8 cellular contexts compared by ENCODE assay signal in the genomic region with DNA sequence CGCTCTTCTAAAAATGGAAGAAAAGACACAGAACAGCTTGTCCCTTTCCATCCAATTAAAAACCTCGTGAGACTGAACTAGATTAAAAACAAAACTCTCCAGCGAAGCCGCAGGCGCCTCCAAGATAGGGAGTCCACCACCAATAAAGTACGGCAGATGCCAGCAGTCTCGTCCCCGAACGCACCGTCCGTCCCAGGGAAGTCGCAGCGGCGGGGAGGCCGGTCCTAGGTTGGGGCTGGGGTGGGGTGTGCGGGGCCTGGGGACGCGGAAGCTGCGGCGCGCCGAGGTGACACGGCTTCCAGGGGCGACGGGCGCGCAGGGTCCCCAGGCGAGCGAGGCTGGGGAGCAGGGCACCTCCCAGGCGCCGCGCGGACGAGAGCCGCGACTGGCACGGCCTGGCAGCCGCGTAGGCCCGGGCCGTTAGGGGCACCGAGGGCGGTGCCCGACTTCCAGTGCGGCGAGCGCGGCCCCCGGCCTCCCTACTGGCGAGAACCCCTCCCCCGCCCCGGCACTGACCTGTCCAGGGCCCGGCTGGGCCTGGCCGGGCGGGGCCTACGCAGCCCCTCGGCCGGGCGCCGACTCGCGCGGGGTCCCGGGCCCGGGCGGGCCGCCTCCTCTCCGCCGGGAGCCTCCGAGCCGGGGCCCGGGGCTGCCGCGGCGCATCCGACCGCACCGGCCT. TPM values are rescaled to one million over a fixed set of nuclear protein-coding genes. Genes with fewer than 3 reads are reported as not detected.
DNase-seq lines count a peak whose midpoint lies in the region; ATAC-seq, FAIRE-seq and TF ChIP-seq lines count a peak whose summit lies in the region.

No MANE protein-coding gene starts in this region.

- H3K27ac ChIP-seq in AG04450 (ENCODE audit: low read depth, low read length): peak overlapping the region; percentile 86
- peak overlapping the region; percentile 97 for H3K27ac ChIP-seq in smooth muscle cell (ENCODE audit: low read depth)

- no peak for TF ChIP-seq CTCF in AG04450 (IDR thresholded peaks at IDR 0.05; ENCODE audit: low read depth, low read length)
- no peak for TF ChIP-seq CTCF in smooth muscle cell (IDR thresholded peaks at IDR 0.05; ENCODE audit: borderline replicate concordance, insufficient read depth, poor library complexity, severe bottlenecking)

- H3K27me3 ChIP-seq in AG04450 (ENCODE audit: control insufficient read depth, insufficient read depth, low read length): no peaks in the 10 kb centered on the region
- no peaks in the 10 kb centered on the region for H3K27me3 ChIP-seq in smooth muscle cell (ENCODE audit: low read depth)

- H3K9me3 ChIP-seq in AG04450 (ENCODE audit: control insufficient read depth, insufficient read depth, low read length) (no peaks in the 10 kb centered on the region), smooth muscle cell (replicated peaks; ENCODE audit: low read depth) (no peaks in the 10 kb centered on the region)

- DNase-seq in AG04450 (ENCODE audit: low read depth, low spot score) (no peak), amniotic epithelial cell (ENCODE audit: low read depth) (peak; percentile 58), smooth muscle cell (lab: John Stamatoyannopoulos, UW; ENCODE audit: unreplicated experiment) (no peak), RCC 7860 (ENCODE audit: low spot score) (no peak)

- CTCF ChIA-PET in AG04450 (lab: Charles Lee): interaction anchor here (0.6 to 2.6 kb wide), 2 partner anchors 53 to 209 kb away, joined by 3 to 10 read pairs; no protein-coding TSS in a partner anchor

- no peak for FAIRE-seq in RCC 7860 (lab: Jason Lieb, UNC)

- H3K4me2 ChIP-seq in smooth muscle cell: peak overlapping the region; percentile 91

- peaks cover 53% of the 10 kb centered on the region for H3K79me2 ChIP-seq in smooth muscle cell (ENCODE audit: low read depth)

- peaks cover 22% of the 10 kb centered on the region for H3F3A ChIP-seq in smooth muscle cell (ENCODE audit: low read depth)

- POLR2A ChIA-PET in AG04450 (lab: Yijun Ruan, JAX): interaction anchor here (0.6 to 2.2 kb wide), 15 partner anchors 11 to 1964 kb away, joined by 3 to 11 read pairs (median 5); a partner anchor contains a TSS

- H3K9ac ChIP-seq in smooth muscle cell (ENCODE audit: low read depth): peak overlapping the region; percentile 92

- peaks cover 60% of the 10 kb centered on the region for H3K4me1 ChIP-seq in smooth muscle cell (ENCODE audit: low read depth)

- ATAC-seq in GM18873 (IDR thresholded peaks at IDR 0.05; ENCODE audit: low FRiP score, unreplicated experiment): peak; percentile 27
- ATAC-seq in HG03108 (IDR thresholded peaks at IDR 0.05; ENCODE audit: unreplicated experiment): peak; percentile 33
- peak; percentile 6 for ATAC-seq in SK-N-SH treated with all-trans-retinoic acid at 6 μM for 48 hours

- H4K20me1 ChIP-seq in smooth muscle cell (ENCODE audit: low read depth): peaks cover 39% of the 10 kb centered on the region

- WGBS in smooth muscle cell (ENCODE audit: low lambda C conversion rate): 0% methylated on average over 30 of the region's 78 CpGs

- H2AFZ ChIP-seq in smooth muscle cell (ENCODE audit: low read depth): no peak overlapping the region

- H3K4me3 ChIP-seq in AG04450 (ENCODE audit: low read depth, low read length) (peak overlapping the region; percentile 87), iPS-11a (ENCODE audit: low read depth, low read length) (peak overlapping the region; percentile 33), smooth muscle cell (peak overlapping the region; percentile 87)

- no peaks in the 10 kb centered on the region for H3K36me3 ChIP-seq in smooth muscle cell (ENCODE audit: low read depth)

TF ChIP-seq in SK-N-SH treated with all-trans-retinoic acid at 6 μM for 48 hours, 23 proteins besides CTCF, POLR2A, EP300 and RAD21:
- no peak for TF ChIP-seq BACH2 (CRISPR knock-in tag; IDR thresholded peaks at IDR 0.05; ENCODE audit: borderline replicate concordance)
- no peak for TF ChIP-seq GLIS3 (CRISPR knock-in tag; IDR thresholded peaks at IDR 0.05)
- TF ChIP-seq ISL1 (CRISPR knock-in tag; IDR thresholded peaks at IDR 0.05): no peak
- TF ChIP-seq ZNF8 (CRISPR knock-in tag; IDR thresholded peaks at IDR 0.05): no peak
- TF ChIP-seq, protein P1, sequence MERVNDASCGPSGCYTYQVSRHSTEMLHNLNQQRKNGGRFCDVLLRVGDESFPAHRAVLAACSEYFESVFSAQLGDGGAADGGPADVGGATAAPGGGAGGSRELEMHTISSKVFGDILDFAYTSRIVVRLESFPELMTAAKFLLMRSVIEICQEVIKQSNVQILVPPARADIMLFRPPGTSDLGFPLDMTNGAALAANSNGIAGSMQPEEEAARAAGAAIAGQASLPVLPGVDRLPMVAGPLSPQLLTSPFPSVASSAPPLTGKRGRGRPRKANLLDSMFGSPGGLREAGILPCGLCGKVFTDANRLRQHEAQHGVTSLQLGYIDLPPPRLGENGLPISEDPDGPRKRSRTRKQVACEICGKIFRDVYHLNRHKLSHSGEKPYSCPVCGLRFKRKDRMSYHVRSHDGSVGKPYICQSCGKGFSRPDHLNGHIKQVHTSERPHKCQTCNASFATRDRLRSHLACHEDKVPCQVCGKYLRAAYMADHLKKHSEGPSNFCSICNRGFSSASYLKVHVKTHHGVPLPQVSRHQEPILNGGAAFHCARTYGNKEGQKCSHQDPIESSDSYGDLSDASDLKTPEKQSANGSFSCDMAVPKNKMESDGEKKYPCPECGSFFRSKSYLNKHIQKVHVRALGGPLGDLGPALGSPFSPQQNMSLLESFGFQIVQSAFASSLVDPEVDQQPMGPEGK (CRISPR knock-in tag; IDR thresholded peaks at IDR 0.05; ENCODE audit: borderline replicate concordance): no peak
- no peak for TF ChIP-seq PPARA (CRISPR knock-in tag; IDR thresholded peaks at IDR 0.05; ENCODE audit: borderline replicate concordance)
- TF ChIP-seq ARNTL (CRISPR knock-in tag; IDR thresholded peaks at IDR 0.05; ENCODE audit: borderline replicate concordance, low read depth): no peak
- no peak for TF ChIP-seq ZNF70 (CRISPR knock-in tag; IDR thresholded peaks at IDR 0.05)
- TF ChIP-seq ZNF565 (CRISPR knock-in tag; conservative IDR thresholded peaks at IDR 0.05; ENCODE audit: low read depth): no peak
- no peak for TF ChIP-seq ZFP30 (CRISPR knock-in tag; IDR thresholded peaks at IDR 0.05)
- no peak for TF ChIP-seq CSDC2 (CRISPR knock-in tag; IDR thresholded peaks at IDR 0.05)
- TF ChIP-seq, protein P2, sequence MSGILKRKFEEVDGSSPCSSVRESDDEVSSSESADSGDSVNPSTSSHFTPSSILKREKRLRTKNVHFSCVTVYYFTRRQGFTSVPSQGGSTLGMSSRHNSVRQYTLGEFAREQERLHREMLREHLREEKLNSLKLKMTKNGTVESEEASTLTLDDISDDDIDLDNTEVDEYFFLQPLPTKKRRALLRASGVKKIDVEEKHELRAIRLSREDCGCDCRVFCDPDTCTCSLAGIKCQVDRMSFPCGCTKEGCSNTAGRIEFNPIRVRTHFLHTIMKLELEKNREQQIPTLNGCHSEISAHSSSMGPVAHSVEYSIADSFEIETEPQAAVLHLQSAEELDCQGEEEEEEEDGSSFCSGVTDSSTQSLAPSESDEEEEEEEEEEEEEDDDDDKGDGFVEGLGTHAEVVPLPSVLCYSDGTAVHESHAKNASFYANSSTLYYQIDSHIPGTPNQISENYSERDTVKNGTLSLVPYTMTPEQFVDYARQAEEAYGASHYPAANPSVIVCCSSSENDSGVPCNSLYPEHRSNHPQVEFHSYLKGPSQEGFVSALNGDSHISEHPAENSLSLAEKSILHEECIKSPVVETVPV (CRISPR knock-in tag; IDR thresholded peaks at IDR 0.05): no peak
- TF ChIP-seq RARB (CRISPR knock-in tag; IDR thresholded peaks at IDR 0.05): no peak
- no peak for TF ChIP-seq TCF4 (CRISPR knock-in tag; IDR thresholded peaks at IDR 0.05; ENCODE audit: borderline replicate concordance)
- TF ChIP-seq, protein P3, sequence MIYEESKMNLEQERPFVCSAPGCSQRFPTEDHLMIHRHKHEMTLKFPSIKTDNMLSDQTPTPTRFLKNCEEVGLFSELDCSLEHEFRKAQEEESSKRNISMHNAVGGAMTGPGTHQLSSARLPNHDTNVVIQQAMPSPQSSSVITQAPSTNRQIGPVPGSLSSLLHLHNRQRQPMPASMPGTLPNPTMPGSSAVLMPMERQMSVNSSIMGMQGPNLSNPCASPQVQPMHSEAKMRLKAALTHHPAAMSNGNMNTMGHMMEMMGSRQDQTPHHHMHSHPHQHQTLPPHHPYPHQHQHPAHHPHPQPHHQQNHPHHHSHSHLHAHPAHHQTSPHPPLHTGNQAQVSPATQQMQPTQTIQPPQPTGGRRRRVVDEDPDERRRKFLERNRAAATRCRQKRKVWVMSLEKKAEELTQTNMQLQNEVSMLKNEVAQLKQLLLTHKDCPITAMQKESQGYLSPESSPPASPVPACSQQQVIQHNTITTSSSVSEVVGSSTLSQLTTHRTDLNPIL (CRISPR knock-in tag; IDR thresholded peaks at IDR 0.05; ENCODE audit: low read depth): no peak
- TF ChIP-seq, protein P4, sequence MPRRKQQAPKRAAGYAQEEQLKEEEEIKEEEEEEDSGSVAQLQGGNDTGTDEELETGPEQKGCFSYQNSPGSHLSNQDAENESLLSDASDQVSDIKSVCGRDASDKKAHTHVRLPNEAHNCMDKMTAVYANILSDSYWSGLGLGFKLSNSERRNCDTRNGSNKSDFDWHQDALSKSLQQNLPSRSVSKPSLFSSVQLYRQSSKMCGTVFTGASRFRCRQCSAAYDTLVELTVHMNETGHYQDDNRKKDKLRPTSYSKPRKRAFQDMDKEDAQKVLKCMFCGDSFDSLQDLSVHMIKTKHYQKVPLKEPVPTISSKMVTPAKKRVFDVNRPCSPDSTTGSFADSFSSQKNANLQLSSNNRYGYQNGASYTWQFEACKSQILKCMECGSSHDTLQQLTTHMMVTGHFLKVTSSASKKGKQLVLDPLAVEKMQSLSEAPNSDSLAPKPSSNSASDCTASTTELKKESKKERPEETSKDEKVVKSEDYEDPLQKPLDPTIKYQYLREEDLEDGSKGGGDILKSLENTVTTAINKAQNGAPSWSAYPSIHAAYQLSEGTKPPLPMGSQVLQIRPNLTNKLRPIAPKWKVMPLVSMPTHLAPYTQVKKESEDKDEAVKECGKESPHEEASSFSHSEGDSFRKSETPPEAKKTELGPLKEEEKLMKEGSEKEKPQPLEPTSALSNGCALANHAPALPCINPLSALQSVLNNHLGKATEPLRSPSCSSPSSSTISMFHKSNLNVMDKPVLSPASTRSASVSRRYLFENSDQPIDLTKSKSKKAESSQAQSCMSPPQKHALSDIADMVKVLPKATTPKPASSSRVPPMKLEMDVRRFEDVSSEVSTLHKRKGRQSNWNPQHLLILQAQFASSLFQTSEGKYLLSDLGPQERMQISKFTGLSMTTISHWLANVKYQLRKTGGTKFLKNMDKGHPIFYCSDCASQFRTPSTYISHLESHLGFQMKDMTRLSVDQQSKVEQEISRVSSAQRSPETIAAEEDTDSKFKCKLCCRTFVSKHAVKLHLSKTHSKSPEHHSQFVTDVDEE (CRISPR knock-in tag; IDR thresholded peaks at IDR 0.05): no peak
- TF ChIP-seq SNAI2 (CRISPR knock-in tag; IDR thresholded peaks at IDR 0.05): no peak
- TF ChIP-seq ESRRG (CRISPR knock-in tag; IDR thresholded peaks at IDR 0.05): no peak

RNA-seq across cellular contexts. Expression of a gene that starts 28.3 kb away (rescaled TPM):
- polyA plus RNA-seq in AG04450 (2011; rRNA removed) (not detected in 2 replicates), smooth muscle cell (not detected in 2 replicates)
- not detected in 2 replicates for polyA minus RNA-seq in AG04450 (2011; rRNA and poly(A)+ RNA removed)
- not detected in 2 replicates for total RNA-seq in smooth muscle cell

Comparison
In these comparisons a context has a peak if more than half of its experiments do, and no peak if none do; other contexts are left out.
1. H3K4me3 ChIP-seq: peak in every context shown above with its lines; median percentile 87 in AG04450; 87 in smooth muscle cell; 33 in iPS-11a.